Comparison of ENCODE assay signal across 8 cellular contexts in genomic region chr16:81522851-81523250, GRCh38.
DNase-seq lines count a peak whose midpoint lies in the region; ATAC-seq, FAIRE-seq and TF ChIP-seq lines count a peak whose summit lies in the region.
"Not testable (repeated sequence)": the region's sequence is repeated elsewhere in the genome, so short reads cannot be mapped to it uniquely, and the experiment has no call there.

No MANE protein-coding gene starts in this region.

- WGBS in A549 (ENCODE audit: missing lambda C conversion rate): 90% methylated on average over 7 of the region's 7 CpGs

- FAIRE-seq in A549 (lab: Jason Lieb, UNC): not testable (repeated sequence)

- not testable (repeated sequence) for H3F3A ChIP-seq in neural cell (ENCODE audit: insufficient read depth, low read length, poor library complexity, severe bottlenecking)

- not testable (repeated sequence) for DNase-seq in A549 (ENCODE audit: low read depth in 1 of 2, low spot score in 1 of 2); HCT116 (ENCODE audit: low read depth, low spot score); activated T-cell treated with anti-CD3 and anti-CD28 coated beads, Interleukin-2, amount 50 U/mL, for 72 hours; MCF 10A (ENCODE audit: unreplicated experiment); foreskin keratinocyte
- DNase-seq in T-cell: peak in 1 of 34 experiments; percentile 20

- not testable (repeated sequence) for H3K9me3 Mint-ChIP-seq in T-cell; activated T-cell treated with anti-CD3 and anti-CD28 coated beads, Interleukin-2, amount 50 U/mL, for 72 hours; MCF 10A (ENCODE audit: unreplicated experiment); stimulated activated naive CD8-positive, alpha-beta T cell treated with anti-CD3 and anti-CD28 coated beads, Interleukin-15, Interleukin-2, amounts not matched to agents 100 ng/mL and 50 ng/mL, for 24 hours

- H3K9ac ChIP-seq in HCT116 (ENCODE audit: low read length) (peak overlapping the region; percentile 62), neural cell (ENCODE audit: low read length) (peak overlapping the region; percentile 74)

- H3K4me2 ChIP-seq in A549 (peak overlapping the region; percentile 44; the same call in 2 of the 3 replicates), HCT116 (ENCODE audit: low read length) (peak overlapping the region; percentile 69)
- not testable (repeated sequence) for H3K4me2 ChIP-seq in neural cell (ENCODE audit: low read length)

- not testable (repeated sequence) for BruUV-seq in HCT116 (replicated peaks; lab: Mats Ljungman, UMichigan); MCF 10A (replicated peaks; lab: Mats Ljungman, UMichigan)

- peak overlapping the region; percentile 47 to 79; a peak in 2 of 6 replicates for H3K27ac ChIP-seq in A549
- H3K27ac ChIP-seq in HCT116 (ENCODE audit: low read depth, low read length): peak overlapping the region; percentile 55
- H3K27ac ChIP-seq in foreskin keratinocyte: peak overlapping the region; percentile 100
- peak overlapping the region; percentile 99 for H3K27ac ChIP-seq in neural cell (ENCODE audit: low read length)

- intact Hi-C loops in HCT116 (cut with micrococcal nuclease): not testable (repeated sequence)
- intact Hi-C loops in MCF 10A (cut with micrococcal nuclease): loop anchor here (10.0 kb wide), 1 partner anchor 118 kb away; no protein-coding TSS in a partner anchor

- H3K9me3 ChIP-seq in A549; HCT116 (ENCODE audit: control insufficient read depth in 1 of 2, insufficient read depth in 1 of 2, low read depth in 1 of 2, low read length in 2 of 2); neural cell (ENCODE audit: low read length): not testable (repeated sequence)

- not testable (repeated sequence) for H3K36me3 ChIP-seq in HCT116 (ENCODE audit: control insufficient read depth in 1 of 2, insufficient read depth in 2 of 2, low read length in 2 of 2); neural cell (ENCODE audit: insufficient read depth, low read length)

- TF ChIP-seq EP300 in A549 (IDR thresholded peaks at IDR 0.05); neural cell (conservative IDR thresholded peaks at IDR 0.05; ENCODE audit: poor library complexity, severe bottlenecking): not testable (repeated sequence)

- H2AFZ ChIP-seq in HCT116 (ENCODE audit: low read depth, low read length, poor library complexity, severe bottlenecking); neural cell (ENCODE audit: low read depth, low read length): not testable (repeated sequence)

- H3K4me1 ChIP-seq in A549: peaks cover 94% of the 10 kb centered on the region
- H3K4me1 ChIP-seq in HCT116 (ENCODE audit: control insufficient read depth in 1 of 2, insufficient read depth in 2 of 2, low read length in 2 of 2): peaks cover 63 to 83% of the 10 kb centered on the region in 2 experiments
- peaks cover 46% of the 10 kb centered on the region for H3K4me1 ChIP-seq in foreskin keratinocyte

- H3K27me3 ChIP-seq in HCT116 (ENCODE audit: insufficient read depth, low read length); foreskin keratinocyte; neural cell (ENCODE audit: insufficient read depth, low read depth, low read length): not testable (repeated sequence)

- not testable (repeated sequence) for TF ChIP-seq POLR2A in A549 (IDR thresholded peaks at IDR 0.05; ENCODE audit: low read length); HCT116 (IDR thresholded peaks at IDR 0.05; ENCODE audit: borderline replicate concordance, extremely low read depth, insufficient read depth, insufficient read length)

- POLR2A ChIA-PET in A549 (lab: Yijun Ruan, JAX): not testable (repeated sequence)
- POLR2A ChIA-PET in HCT116 (lab: Charles Lee): interaction anchor here (1.5 kb wide), 1 partner anchor 29 kb away, joined by 3 read pairs; no protein-coding TSS in a partner anchor
- POLR2A ChIA-PET in T-cell (lab: Charles Lee): interaction anchor here in 1 of 2 donors (0.6 to 0.9 kb wide), 2 partner anchors 74 to 94 kb away, joined by 3 to 7 read pairs; no protein-coding TSS in a partner anchor
- POLR2A ChIA-PET in MCF 10A (lab: Yijun Ruan, JAX): interaction anchor here (1.0 to 3.5 kb wide), 8 partner anchors 10 to 117 kb away, joined by 3 to 20 read pairs (median 6); no protein-coding TSS in a partner anchor

- ATAC-seq in A549; HCT116; T-cell (replicated peaks in 1 of 4); activated T-cell treated with anti-CD3 and anti-CD28 coated beads, Interleukin-2, amount 50 U/mL, for 72 hours (replicated peaks in 1 of 2); foreskin keratinocyte: not testable (repeated sequence)

- H3K36me3 Mint-ChIP-seq in T-cell; activated T-cell treated with anti-CD3 and anti-CD28 coated beads, Interleukin-2, amount 50 U/mL, for 72 hours (ENCODE audit: insufficient read depth in 2 of 2); stimulated activated naive CD8-positive, alpha-beta T cell treated with anti-CD3 and anti-CD28 coated beads, Interleukin-15, Interleukin-2, amounts not matched to agents 100 ng/mL and 50 ng/mL, for 24 hours (ENCODE audit: low read depth): not testable (repeated sequence)
- peaks cover 25% of the 10 kb centered on the region for H3K36me3 Mint-ChIP-seq in MCF 10A (ENCODE audit: insufficient read depth, unreplicated experiment)

- H3K79me2 ChIP-seq in HCT116 (ENCODE audit: insufficient read depth, low read length): peaks cover 94% of the 10 kb centered on the region
- peaks cover 78% of the 10 kb centered on the region for H3K79me2 ChIP-seq in neural cell (replicated peaks; ENCODE audit: insufficient read depth, low read length)

- not testable (repeated sequence) for H3K9me2 ChIP-seq in HCT116 (ENCODE audit: insufficient read depth); neural cell (ENCODE audit: insufficient read depth, low read length)

- TF ChIP-seq RAD21 in A549 (conservative IDR thresholded peaks at IDR 0.05 in 1 of 2, IDR thresholded peaks at IDR 0.05 in 1 of 2); HCT116 (IDR thresholded peaks at IDR 0.05; ENCODE audit: low read depth); neural cell (conservative IDR thresholded peaks at IDR 0.05): not testable (repeated sequence)

- H3K4me1 Mint-ChIP-seq in T-cell: peaks cover 46 to 78% (median 68%) of the 10 kb centered on the region in 3 donors
- H3K4me1 Mint-ChIP-seq in activated T-cell treated with anti-CD3 and anti-CD28 coated beads, Interleukin-2, amount 50 U/mL, for 72 hours (ENCODE audit: low read depth): peaks cover 41% of the 10 kb centered on the region
- peaks cover 44% of the 10 kb centered on the region for H3K4me1 Mint-ChIP-seq in MCF 10A (ENCODE audit: insufficient read depth, unreplicated experiment)
- peaks cover 76% of the 10 kb centered on the region for H3K4me1 Mint-ChIP-seq in stimulated activated naive CD8-positive, alpha-beta T cell treated with anti-CD3 and anti-CD28 coated beads, Interleukin-15, Interleukin-2, amounts not matched to agents 100 ng/mL and 50 ng/mL, for 24 hours (ENCODE audit: low read depth)

- not testable (repeated sequence) for H3K4me3 ChIP-seq in A549; neural cell (ENCODE audit: low read length)
- H3K4me3 ChIP-seq in HCT116 (replicated peaks in 1 of 2; ENCODE audit: low read depth in 1 of 2, low read length in 2 of 2): peak overlapping the region in 1 of 2 experiments; percentile 25; a peak in 1 of 4 replicates

- RAD21 ChIA-PET in HCT116 (lab: Charles Lee; ENCODE audit: low non-redundant PET in 1 of 2, low total read pairs in 2 of 2, uncharacterized antibody in 2 of 2, unreplicated experiment in 2 of 2): not testable (repeated sequence)

- H4K20me1 ChIP-seq in HCT116 (ENCODE audit: insufficient read depth); neural cell (ENCODE audit: insufficient read depth): not testable (repeated sequence)

- CTCF ChIA-PET in A549 (lab: Yijun Ruan, JAX): interaction anchor here (0.9 to 2.4 kb wide), 4 partner anchors 8 to 94 kb away, joined by 3 to 9 read pairs (median 3); no protein-coding TSS in a partner anchor
- CTCF ChIA-PET in HCT116 (lab: Charles Lee); T-cell (lab: Charles Lee): not testable (repeated sequence)
- CTCF ChIA-PET in MCF 10A (lab: Yijun Ruan, JAX): interaction anchor here (1.6 to 1.9 kb wide), 2 partner anchors 10 to 119 kb away, joined by 5 read pairs; no protein-coding TSS in a partner anchor

- H3K4me3 Mint-ChIP-seq in T-cell; activated T-cell treated with anti-CD3 and anti-CD28 coated beads, Interleukin-2, amount 50 U/mL, for 72 hours; stimulated activated naive CD8-positive, alpha-beta T cell treated with anti-CD3 and anti-CD28 coated beads, Interleukin-15, Interleukin-2, amounts not matched to agents 100 ng/mL and 50 ng/mL, for 24 hours: not testable (repeated sequence)
- H3K4me3 Mint-ChIP-seq in MCF 10A (ENCODE audit: unreplicated experiment): peak overlapping the region; percentile 23

- TF ChIP-seq CTCF in A549 (IDR thresholded peaks at IDR 0.05); HCT116 (IDR thresholded peaks at IDR 0.05 in 2 of 3, conservative IDR thresholded peaks at IDR 0.05 in 1 of 3; ENCODE audit: borderline replicate concordance in 1 of 3, insufficient read depth in 1 of 3, low read depth in 2 of 3, low read length in 2 of 3); MCF 10A (IDR thresholded peaks at IDR 0.05; ENCODE audit: unreplicated experiment); foreskin keratinocyte (conservative IDR thresholded peaks at IDR 0.05); neural cell (IDR thresholded peaks at IDR 0.05; ENCODE audit: poor library complexity, severe bottlenecking): not testable (repeated sequence)

- H3K27ac Mint-ChIP-seq in T-cell (peak overlapping the region; percentile 80 to 88), MCF 10A (ENCODE audit: low read depth, unreplicated experiment) (peak overlapping the region; percentile 86)
- peak overlapping the region; percentile 66 for H3K27ac Mint-ChIP-seq in activated T-cell treated with anti-CD3 and anti-CD28 coated beads, Interleukin-2, amount 50 U/mL, for 72 hours
- H3K27ac Mint-ChIP-seq in stimulated activated naive CD8-positive, alpha-beta T cell treated with anti-CD3 and anti-CD28 coated beads, Interleukin-15, Interleukin-2, amounts not matched to agents 100 ng/mL and 50 ng/mL, for 24 hours: peak overlapping the region; percentile 31

- H3K27me3 Mint-ChIP-seq in T-cell; activated T-cell treated with anti-CD3 and anti-CD28 coated beads, Interleukin-2, amount 50 U/mL, for 72 hours (ENCODE audit: low read depth); MCF 10A (ENCODE audit: insufficient read depth, unreplicated experiment); stimulated activated naive CD8-positive, alpha-beta T cell treated with anti-CD3 and anti-CD28 coated beads, Interleukin-15, Interleukin-2, amounts not matched to agents 100 ng/mL and 50 ng/mL, for 24 hours: not testable (repeated sequence)

Comparison
In these comparisons a context has a peak if more than half of its experiments do, and no peak if none do; other contexts are left out.
1. H3K27ac Mint-ChIP-seq: peak in every context shown above with its lines; median percentile 86 in MCF 10A; 84 in T-cell; 66 in activated T-cell treated with anti-CD3 and anti-CD28 coated beads, Interleukin-2, amount 50 U/mL, for 72 hours; 31 in stimulated activated naive CD8-positive, alpha-beta T cell treated with anti-CD3 and anti-CD28 coated beads, Interleukin-15, Interleukin-2, amounts not matched to agents 100 ng/mL and 50 ng/mL, for 24 hours.